In genomic region chr11:86150826-86151187, GRCh38 we compare ENCODE assay signal across 12 cellular contexts.
DNase-seq lines count a peak whose midpoint lies in the region; ATAC-seq, FAIRE-seq and TF ChIP-seq lines count a peak whose summit lies in the region.
"Had no signal": no experiment of that assay in that cellular context is flagged by ENCODE, and none has a peak within 500 bp of the region (broad histone marks: within the 10 kb centered on the region; RNA-seq: fewer than 3 reads in every experiment).

No MANE protein-coding gene starts in this region.

- peaks cover 16% of the 10 kb centered on the region for H3K27me3 Mint-ChIP-seq in activated T-cell treated with anti-CD3 and anti-CD28 coated beads, Interleukin-2, amount 50 U/mL, for 72 hours (ENCODE audit: low read depth)
- H3K27me3 Mint-ChIP-seq in activated T-cell treated with anti-CD3 and anti-CD28 coated beads, Interleukin-2, amount 50 U/mL, for 24 hours: no peaks in the 10 kb centered on the region
- no peaks in the 10 kb centered on the region for H3K27me3 Mint-ChIP-seq in mesothelial cell of epicardium (ENCODE audit: low read depth)

- no peak for TF ChIP-seq CTCF in body of pancreas (IDR thresholded peaks at IDR 0.05)
- TF ChIP-seq CTCF in mesothelial cell of epicardium (IDR thresholded peaks at IDR 0.05; ENCODE audit: unreplicated experiment): no peak
- TF ChIP-seq CTCF in tibial nerve (IDR thresholded peaks at IDR 0.05): no peak

- WGBS in body of pancreas, 2 donors: 79 to 84% methylated on average over 2 of the region's 2 CpGs
- WGBS in tibial nerve, 2 donors: 61 to 70% methylated on average over 2 of the region's 2 CpGs

- H3K4me3 Mint-ChIP-seq in activated T-cell treated with anti-CD3 and anti-CD28 coated beads, Interleukin-2, amount 50 U/mL, for 72 hours: no peak overlapping the region
- no peak overlapping the region for H3K4me3 Mint-ChIP-seq in activated T-cell treated with anti-CD3 and anti-CD28 coated beads, Interleukin-2, amount 50 U/mL, for 24 hours
- H3K4me3 Mint-ChIP-seq in mesothelial cell of epicardium: no peak overlapping the region

- H3K27ac ChIP-seq in body of pancreas (peak overlapping the region in 3 of 4 donors; percentile 69 to 76 (median 75)), tibial nerve (peak overlapping the region; percentile 27 to 87 (median 70))

- DNase-seq in activated T-cell treated with anti-CD3 and anti-CD28 coated beads, Interleukin-2, amount 50 U/mL, for 72 hours: no peak
- no peak for DNase-seq in activated T-cell treated with anti-CD3 and anti-CD28 coated beads, Interleukin-2, amount 50 U/mL, for 24 hours
- no peak for DNase-seq in body of pancreas
- no peak for DNase-seq in mesothelial cell of epicardium (ENCODE audit: low spot score in 2 of 2, unreplicated experiment in 2 of 2)
- no peak for DNase-seq in tibial nerve (ENCODE audit: low spot score in 2 of 2)
- no peak for DNase-seq in GM12891 (ENCODE audit: insufficient read length, low spot score)
- no peak for DNase-seq in left lobe of liver (ENCODE audit: low spot score)
- DNase-seq: mucosa of descending colon; NCI-H446 treated with DMSO at 0.1 percent for 48 hours; stimulated activated CD4-positive, alpha-beta T cell treated with anti-CD3 and anti-CD28 coated beads, Interleukin-2, amount 100 ng/mL, for 24 hours; upper lobe of right lung had no signal

- H3K4me1 Mint-ChIP-seq in activated T-cell treated with anti-CD3 and anti-CD28 coated beads, Interleukin-2, amount 50 U/mL, for 72 hours (ENCODE audit: low read depth): peaks cover 19% of the 10 kb centered on the region
- H3K4me1 Mint-ChIP-seq in activated T-cell treated with anti-CD3 and anti-CD28 coated beads, Interleukin-2, amount 50 U/mL, for 24 hours (ENCODE audit: low read depth): peaks cover 19% of the 10 kb centered on the region
- H3K4me1 Mint-ChIP-seq in mesothelial cell of epicardium: peaks cover 25% of the 10 kb centered on the region

- intact Hi-C loops in body of pancreas (cut with DNase I): no loop called here

- H3K27me3 ChIP-seq in body of pancreas (no peaks in the 10 kb centered on the region), tibial nerve (no peaks in the 10 kb centered on the region)
- H3K27me3 ChIP-seq: upper lobe of right lung had no signal

- H3K4me1 ChIP-seq in body of pancreas (peaks cover 28% of the 10 kb centered on the region), tibial nerve (peaks cover 0 to 45% (median 29%) of the 10 kb centered on the region in 4 donors)

- no peak for ATAC-seq in activated T-cell treated with anti-CD3 and anti-CD28 coated beads, Interleukin-2, amount 50 U/mL, for 72 hours (replicated peaks in 1 of 2)
- no peak for ATAC-seq in body of pancreas
- ATAC-seq in left lobe of liver: no peak
- ATAC-seq in GM18873 (IDR thresholded peaks at IDR 0.05; ENCODE audit: low FRiP score, unreplicated experiment): no peak

- no peaks in the 10 kb centered on the region for H3K9me3 Mint-ChIP-seq in activated T-cell treated with anti-CD3 and anti-CD28 coated beads, Interleukin-2, amount 50 U/mL, for 72 hours
- no peaks in the 10 kb centered on the region for H3K9me3 Mint-ChIP-seq in activated T-cell treated with anti-CD3 and anti-CD28 coated beads, Interleukin-2, amount 50 U/mL, for 24 hours
- no peaks in the 10 kb centered on the region for H3K9me3 Mint-ChIP-seq in mesothelial cell of epicardium

- TF ChIP-seq POLR2A in body of pancreas (IDR thresholded peaks at IDR 0.05): no peak
- no peak for TF ChIP-seq POLR2A in tibial nerve (IDR thresholded peaks at IDR 0.05)
- no peak for TF ChIP-seq POLR2A in GM12891 (IDR thresholded peaks at IDR 0.05; ENCODE audit: low read depth, low read length)

- FAIRE-seq in GM12891 (lab: Jason Lieb, UNC): no peak

- H3K36me3 ChIP-seq in body of pancreas (replicated peaks in 1 of 2; ENCODE audit: insufficient read depth in 1 of 2, low read depth in 2 of 2) (no peaks in the 10 kb centered on the region), tibial nerve (no peaks in the 10 kb centered on the region)
- H3K36me3 ChIP-seq: upper lobe of right lung had no signal

- no peaks in the 10 kb centered on the region for H3K9me3 ChIP-seq in body of pancreas
- no peaks in the 10 kb centered on the region for H3K9me3 ChIP-seq in tibial nerve
- H3K9me3 ChIP-seq: mucosa of descending colon, upper lobe of right lung had no signal

- no peak overlapping the region for H3K4me3 ChIP-seq in body of pancreas
- H3K4me3 ChIP-seq in tibial nerve: no peak overlapping the region
- H3K4me3 ChIP-seq: mucosa of descending colon, upper lobe of right lung had no signal

- no peaks in the 10 kb centered on the region for H3K36me3 Mint-ChIP-seq in activated T-cell treated with anti-CD3 and anti-CD28 coated beads, Interleukin-2, amount 50 U/mL, for 72 hours (ENCODE audit: insufficient read depth in 2 of 2)
- H3K36me3 Mint-ChIP-seq in activated T-cell treated with anti-CD3 and anti-CD28 coated beads, Interleukin-2, amount 50 U/mL, for 24 hours (ENCODE audit: low read depth): no peaks in the 10 kb centered on the region
- no peaks in the 10 kb centered on the region for H3K36me3 Mint-ChIP-seq in mesothelial cell of epicardium

- H3K27ac Mint-ChIP-seq in activated T-cell treated with anti-CD3 and anti-CD28 coated beads, Interleukin-2, amount 50 U/mL, for 72 hours: peak overlapping the region; percentile 8
- no peak overlapping the region for H3K27ac Mint-ChIP-seq in activated T-cell treated with anti-CD3 and anti-CD28 coated beads, Interleukin-2, amount 50 U/mL, for 24 hours
- H3K27ac Mint-ChIP-seq in mesothelial cell of epicardium: peak overlapping the region; percentile 75

- TF ChIP-seq EP300 in tibial nerve (IDR thresholded peaks at IDR 0.05): no peak

TF ChIP-seq in GM12891, 5 proteins besides CTCF, POLR2A, EP300 and RAD21:
- TF ChIP-seq POU2F2 (IDR thresholded peaks at IDR 0.05; ENCODE audit: low read depth, low read length): no peak
- no peak for TF ChIP-seq TAF1 (IDR thresholded peaks at IDR 0.05; ENCODE audit: low read depth, low read length)
- TF ChIP-seq SPI1 (IDR thresholded peaks at IDR 0.05; ENCODE audit: low read depth, low read length): no peak
- TF ChIP-seq PAX5 (IDR thresholded peaks at IDR 0.05; ENCODE audit: insufficient read depth, low read length, severe bottlenecking): no peak
- TF ChIP-seq POLR2AphosphoS5 (IDR thresholded peaks at IDR 0.05; ENCODE audit: low read depth, low read length): no peak
TF ChIP-seq in GM12891: peak in this region for 0.
